In the genomic region with DNA sequence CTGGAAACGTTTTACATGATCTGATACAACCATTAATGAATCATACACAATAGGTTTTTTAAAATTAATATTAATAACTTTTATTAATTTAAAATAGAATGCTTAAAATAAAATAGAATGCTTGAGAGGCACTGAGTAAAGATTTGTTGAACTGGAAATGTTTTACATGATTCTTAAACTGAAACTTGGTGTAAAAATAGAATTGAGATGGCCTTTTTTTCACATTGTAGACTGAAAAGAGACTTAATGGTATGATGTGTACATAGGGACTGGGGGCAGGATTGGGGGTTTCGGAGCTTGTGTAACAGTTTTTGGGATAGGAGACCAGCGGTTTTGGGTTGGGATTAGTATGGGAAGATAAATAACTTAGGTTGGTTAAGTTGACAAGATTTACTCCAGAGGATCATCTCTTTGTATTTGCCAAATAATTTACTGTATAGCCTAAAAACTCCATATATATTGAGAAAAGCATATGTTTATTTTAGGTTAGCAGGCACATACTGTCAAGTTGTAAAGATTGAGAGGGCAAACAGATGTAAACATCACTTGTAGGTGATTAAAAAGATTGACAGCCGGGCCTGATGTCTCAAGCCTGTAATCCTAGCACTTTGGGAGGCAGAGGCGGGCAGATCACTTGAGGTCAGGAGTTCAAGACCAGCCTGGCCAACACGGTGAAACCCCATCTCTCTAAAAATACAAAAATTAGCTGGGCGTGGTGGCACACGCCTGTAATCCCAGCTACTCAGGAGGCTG, we compare ENCODE assay signal across 12 cellular contexts. TPM values are rescaled to one million over a fixed set of nuclear protein-coding genes. Genes with fewer than 3 reads are reported as not detected.
DNase-seq lines count a peak whose midpoint lies in the region; ATAC-seq, FAIRE-seq and TF ChIP-seq lines count a peak whose summit lies in the region.
"Had no signal": no experiment of that assay in that cellular context is flagged by ENCODE, and none has a peak within 500 bp of the region (broad histone marks: within the 10 kb centered on the region; RNA-seq: fewer than 3 reads in every experiment).

No MANE protein-coding gene starts in this region.

- DNase-seq in activated CD4-positive, alpha-beta T cell treated with anti-CD3 and anti-CD28 coated beads for 36 hours = no peak
- no peak for DNase-seq in activated CD4-positive, alpha-beta T cell treated with anti-CD3 and anti-CD28 coated beads, Interleukin-2, amount 50 U/mL, for 4 hours
- DNase-seq in GM12878 (ENCODE audit: low read depth, low spot score) = no peak
- DNase-seq in progenitor cell of endocrine pancreas (ENCODE audit: low spot score, unreplicated experiment) = no peak
- no peak for DNase-seq in stimulated activated CD8-positive, alpha-beta memory T cell treated with anti-CD3 and anti-CD28 coated beads, Interleukin-4, amount 100 ng/mL, for 48 hours
- DNase-seq: activated effector memory CD4-positive, alpha-beta T cell treated with anti-CD3 and anti-CD28 coated beads, Interleukin-2, amount 50 U/mL, for 16 hours; left colon; occipital lobe had no signal

- H3K27ac ChIP-seq in GM12878 (ENCODE audit: control insufficient read depth, insufficient read depth) = peak overlapping the region; percentile 83

- H3K4me1 Mint-ChIP-seq in activated CD4-positive, alpha-beta T cell treated with anti-CD3 and anti-CD28 coated beads for 36 hours = peaks cover 34% of the 10 kb centered on the region
- H3K4me1 Mint-ChIP-seq in IgD-negative memory B cell (peaks cover 26 to 43% (median 33%) of the 10 kb centered on the region in 3 donors), progenitor cell of endocrine pancreas (ENCODE audit: low read depth) (peaks cover 28% of the 10 kb centered on the region)

- peak overlapping the region; percentile 80 for H3K4me3 Mint-ChIP-seq in activated CD4-positive, alpha-beta T cell treated with anti-CD3 and anti-CD28 coated beads for 36 hours
- H3K4me3 Mint-ChIP-seq in IgD-negative memory B cell (peak overlapping the region in 3 of 4 donors; percentile 18 to 99 (median 98)), progenitor cell of endocrine pancreas (ENCODE audit: low read depth) (peak overlapping the region; percentile 68)
- H3K4me3 Mint-ChIP-seq: dendritic cell treated with granulocyte-macrophage colony-stimulating factor and Interleukin-4, amounts not matched to agents 40 ng/mL and 50 ng/mL, for 4 days had no signal

- peaks cover 11% of the 10 kb centered on the region for H3K4me1 ChIP-seq in GM12878 (ENCODE audit: control insufficient read depth, insufficient read depth, low read length)

- H3K27ac Mint-ChIP-seq in activated CD4-positive, alpha-beta T cell treated with anti-CD3 and anti-CD28 coated beads for 36 hours = peak overlapping the region; percentile 99
- H3K27ac Mint-ChIP-seq in IgD-negative memory B cell = peak overlapping the region; percentile 9 to 93 (median 86)
- H3K27ac Mint-ChIP-seq in progenitor cell of endocrine pancreas = peak overlapping the region; percentile 69

- no peaks in the 10 kb centered on the region for H3K36me3 ChIP-seq in GM12878 (ENCODE audit: control insufficient read depth in 2 of 2, insufficient read depth in 2 of 2, low read length in 1 of 2)

- TF ChIP-seq CTCF in GM12878 (IDR thresholded peaks at IDR 0.05 in 2 of 3, conservative IDR thresholded peaks at IDR 0.05 in 1 of 3; ENCODE audit: control insufficient read depth in 2 of 3, extremely low read depth in 1 of 3, insufficient read depth in 1 of 3, low read depth in 3 of 3, low read length in 3 of 3) = no peak
- TF ChIP-seq CTCF in progenitor cell of endocrine pancreas (IDR thresholded peaks at IDR 0.05; ENCODE audit: unreplicated experiment) = no peak

- no peaks in the 10 kb centered on the region for H3K27me3 Mint-ChIP-seq in activated CD4-positive, alpha-beta T cell treated with anti-CD3 and anti-CD28 coated beads for 36 hours
- H3K27me3 Mint-ChIP-seq in IgD-negative memory B cell = no peaks in the 10 kb centered on the region
- no peaks in the 10 kb centered on the region for H3K27me3 Mint-ChIP-seq in progenitor cell of endocrine pancreas
- H3K27me3 Mint-ChIP-seq: dendritic cell treated with granulocyte-macrophage colony-stimulating factor and Interleukin-4, amounts not matched to agents 40 ng/mL and 50 ng/mL, for 4 days had no signal

- H3K4me3 ChIP-seq in GM12878 = peak overlapping the region; percentile 91; the same call in 1 of the 2 replicates

- no peak for ATAC-seq in activated CD4-positive, alpha-beta T cell treated with anti-CD3 and anti-CD28 coated beads for 36 hours
- ATAC-seq in GM12878 (no peak), GM21526 (IDR thresholded peaks at IDR 0.05; ENCODE audit: low FRiP score, unreplicated experiment) (no peak), HG02981 (IDR thresholded peaks at IDR 0.05; ENCODE audit: unreplicated experiment) (no peak)
- ATAC-seq: left colon had no signal

- FAIRE-seq in GM12878 (lab: Jason Lieb, UNC) = no peak

- no peak for TF ChIP-seq EP300 in GM12878 (IDR thresholded peaks at IDR 0.05; ENCODE audit: borderline replicate concordance in 1 of 2, control insufficient read depth in 1 of 2, low read depth in 2 of 2, low read length in 2 of 2)

- no TSS peak for BruUV-seq in GM12878 (replicated peaks; lab: Mats Ljungman, UMichigan)

- 6% methylated on average over 8 of the region's 8 CpGs for WGBS in GM12878 (ENCODE audit: insufficient coverage, insufficient replicate concordance, low lambda C conversion rate, missing lambda C conversion rate)

- no peaks in the 10 kb centered on the region for H3K27me3 ChIP-seq in GM12878 (replicated peaks in 1 of 2; ENCODE audit: control insufficient read depth in 2 of 2, insufficient read depth in 2 of 2, low read length in 1 of 2)

- CTCF ChIA-PET in activated CD4-positive, alpha-beta T cell treated with anti-CD3 and anti-CD28 coated beads for 36 hours (lab: Charles Lee) = no interaction called here
- CTCF ChIA-PET in GM12878 (lab: Yijun Ruan, JAX) = no interaction called here

- H2AFZ ChIP-seq in GM12878 (ENCODE audit: control insufficient read depth, low read depth, low read length) = no peak overlapping the region

- intact Hi-C loops in activated CD4-positive, alpha-beta T cell treated with anti-CD3 and anti-CD28 coated beads for 36 hours (cut with DNase I, micrococcal nuclease) = loop anchor here (5.0 kb wide), 5 partner anchors 142 to 957 kb away; partner anchors contain the start of genes ABCD4 (in 1 of the 2), DCAF4 (in 1 of the 2), PNMA1 (in 1 of the 2) and RIOX1 (in 1 of the 2)
- intact Hi-C loops in GM12878 (cut with micrococcal nuclease; ENCODE audit: unreplicated experiment) = loop anchor here (5.0 kb wide), 1 partner anchor 157 kb away; no protein-coding TSS in a partner anchor

- peaks cover 24% of the 10 kb centered on the region for H3K36me3 Mint-ChIP-seq in activated CD4-positive, alpha-beta T cell treated with anti-CD3 and anti-CD28 coated beads for 36 hours (ENCODE audit: low read depth)
- H3K36me3 Mint-ChIP-seq in IgD-negative memory B cell (peaks cover 2% of the 10 kb centered on the region), progenitor cell of endocrine pancreas (ENCODE audit: insufficient read depth) (no peaks in the 10 kb centered on the region)

- no peaks in the 10 kb centered on the region for H3K9me3 ChIP-seq in GM12878 (replicated peaks; ENCODE audit: control insufficient read depth, insufficient read depth, low read length)

- TF ChIP-seq POLR2A in GM12878 (IDR thresholded peaks at IDR 0.05; ENCODE audit: low read depth, low read length) = no peak

- POLR2A ChIA-PET in activated CD4-positive, alpha-beta T cell treated with anti-CD3 and anti-CD28 coated beads for 36 hours (lab: Charles Lee) = no interaction called here
- POLR2A ChIA-PET in GM12878 (lab: Charles Lee) = no interaction called here

- no peak for TF ChIP-seq RAD21 in GM12878 (IDR thresholded peaks at IDR 0.05; ENCODE audit: insufficient read depth, low read depth, low read length)

- peaks cover 45% of the 10 kb centered on the region for H3K79me2 ChIP-seq in GM12878 (ENCODE audit: control insufficient read depth, insufficient read depth, low read length)

- SMC1A ChIA-PET in GM12878 (lab: Charles Lee; ENCODE audit: uncharacterized antibody, unreplicated experiment) = interaction anchor here (1.2 kb wide), 1 partner anchor 17 kb away, joined by 3 read pairs; no protein-coding TSS in a partner anchor

- H3K4me2 ChIP-seq in GM12878 (ENCODE audit: control insufficient read depth, insufficient read depth) = peak overlapping the region; percentile 79

- H4K20me1 ChIP-seq in GM12878 (ENCODE audit: control insufficient read depth, insufficient read depth) = no peaks in the 10 kb centered on the region

- RAD21 ChIA-PET in GM12878 (lab: Charles Lee; ENCODE audit: unreplicated experiment) = interaction anchor here (1.0 kb wide), 1 partner anchor 55 kb away, joined by 3 read pairs; no protein-coding TSS in a partner anchor

- in situ Hi-C loops in GM12878 (cut with MboI) = no loop called here

- peak overlapping the region; percentile 19; the same call in 1 of the 2 replicates for H3K9ac ChIP-seq in GM12878 (ENCODE audit: control insufficient read depth, insufficient read depth, low read length)

- no peaks in the 10 kb centered on the region for H3K9me3 Mint-ChIP-seq in activated CD4-positive, alpha-beta T cell treated with anti-CD3 and anti-CD28 coated beads for 36 hours (ENCODE audit: low read depth)
- H3K9me3 Mint-ChIP-seq in IgD-negative memory B cell (no peaks in the 10 kb centered on the region), progenitor cell of endocrine pancreas (ENCODE audit: low read depth) (no peaks in the 10 kb centered on the region)
- H3K9me3 Mint-ChIP-seq: dendritic cell treated with granulocyte-macrophage colony-stimulating factor and Interleukin-4, amounts not matched to agents 40 ng/mL and 50 ng/mL, for 4 days had no signal

RNA-seq across cellular contexts. Expression of gene ZNF410, which starts 2.0 kb away (rescaled TPM):
- 10 to 100 TPM; 58.6 to 66.2 TPM for total RNA-seq in activated CD4-positive, alpha-beta T cell treated with anti-CD3 and anti-CD28 coated beads for 36 hours
- polyA plus RNA-seq in IgD-negative memory B cell (65.3 TPM), GM12878 (2011; rRNA removed) (41.7 and 49.3 TPM in 2 replicates), GM12878 (2014; fragmentation: Illumina TruSeq; extraction: Trizol) (41.7 and 45.5 TPM in 2 replicates), GM12878 (2014; fragmentation: Nextera tagmentation; extraction: Ambion mirVana) (10 to 100 TPM; 51.2 to 56.6 TPM), GM12878 (2014; rRNA removed) (30.1 and 31.2 TPM in 2 replicates), GM12878 (2016; fragmentation: Nextera tagmentation; extraction: Ambion mirVana) (10 to 100 TPM; 51.2 to 52.9 TPM)
- total RNA-seq in GM12878 (2013; cell fraction: nucleolus; rRNA removed) = 93.5 and 105 TPM in 2 replicates
- total RNA-seq in GM12878 (2014; rRNA removed) (50.7 and 54.7 TPM in 2 replicates), GM12878 (2014; rRNA removed; fragmentation: Illumina TruSeq; extraction: Trizol) (43.0 and 44.3 TPM in 2 replicates), GM12878 (2021) (32.1 and 33.9 TPM in 2 replicates), progenitor cell of endocrine pancreas (49.9 and 53.3 TPM in 2 replicates)
- polyA plus RNA-seq in GM12878 (2011; ENCODE audit: low read depth) = 22.6 TPM
- polyA plus RNA-seq in GM12878 (2011; cell fraction: cytosol; rRNA removed) = 29.0 and 31.3 TPM in 2 replicates
- 28.6 and 29.7 TPM in 2 replicates for polyA plus RNA-seq in GM12878 (2011; cell fraction: nucleus; rRNA removed)
- polyA plus RNA-seq in GM12878 (2012) = 20.2 and 24.2 TPM in 2 replicates
- 60.2 and 63.8 TPM in 2 replicates for polyA minus RNA-seq in GM12878 (2011; rRNA and poly(A)+ RNA removed)
- 12.0 and 13.3 TPM in 2 replicates for polyA minus RNA-seq in GM12878 (2011; cell fraction: cytosol; rRNA and poly(A)+ RNA removed)
- polyA minus RNA-seq in GM12878 (2011; cell fraction: nucleus; rRNA and poly(A)+ RNA removed) = 33.1 and 45.2 TPM in 2 replicates

RNA-seq across cellular contexts. Expression of gene PTGR2, which starts 33.0 kb away (rescaled TPM):
- 10 to 100 TPM; 12.6 to 14.3 TPM for total RNA-seq in activated CD4-positive, alpha-beta T cell treated with anti-CD3 and anti-CD28 coated beads for 36 hours
- 2.0 TPM for polyA plus RNA-seq in IgD-negative memory B cell
- total RNA-seq in GM12878 (2013; cell fraction: nucleolus; rRNA removed) = 12.8 and 18.8 TPM in 2 replicates
- total RNA-seq in GM12878 (2014; rRNA removed) = 4.2 and 5.9 TPM in 2 replicates
- total RNA-seq in GM12878 (2014; rRNA removed; fragmentation: Illumina TruSeq; extraction: Trizol) = 8.5 and 10.0 TPM in 2 replicates
- 5.3 and 6.1 TPM in 2 replicates for total RNA-seq in GM12878 (2021)
- polyA plus RNA-seq in GM12878 (2011; ENCODE audit: low read depth) = 2.2 TPM
- 3.3 and 5.6 TPM in 2 replicates for polyA plus RNA-seq in GM12878 (2011; rRNA removed)
- 0.47 and 0.63 TPM in 2 replicates for polyA plus RNA-seq in GM12878 (2011; cell fraction: cytosol; rRNA removed)
- 1.3 and 1.5 TPM in 2 replicates for polyA plus RNA-seq in GM12878 (2011; cell fraction: nucleus; rRNA removed)
- polyA plus RNA-seq in GM12878 (2012) = 3.8 and 5.8 TPM in 2 replicates
- 11.8 and 12.8 TPM in 2 replicates for polyA plus RNA-seq in GM12878 (2014; fragmentation: Illumina TruSeq; extraction: Trizol)
- polyA plus RNA-seq in GM12878 (2014; fragmentation: Nextera tagmentation; extraction: Ambion mirVana) = 1 to 10 TPM; 8.9 to 9.6 TPM
- 5.5 and 8.0 TPM in 2 replicates for polyA plus RNA-seq in GM12878 (2014; rRNA removed)
- polyA plus RNA-seq in GM12878 (2016; fragmentation: Nextera tagmentation; extraction: Ambion mirVana) = 1 to 10 TPM; 7.6 to 9.7 TPM
- polyA minus RNA-seq in GM12878 (2011; rRNA and poly(A)+ RNA removed) = 0.51 and 1.0 TPM in 2 replicates
- polyA minus RNA-seq in GM12878 (2011; cell fraction: cytosol; rRNA and poly(A)+ RNA removed) = not detected in 2 replicates
- polyA minus RNA-seq in GM12878 (2011; cell fraction: nucleus; rRNA and poly(A)+ RNA removed) = 0.97 and 1.2 TPM in 2 replicates
- 6.9 and 11.0 TPM in 2 replicates for total RNA-seq in progenitor cell of endocrine pancreas
